In the genomic region with DNA sequence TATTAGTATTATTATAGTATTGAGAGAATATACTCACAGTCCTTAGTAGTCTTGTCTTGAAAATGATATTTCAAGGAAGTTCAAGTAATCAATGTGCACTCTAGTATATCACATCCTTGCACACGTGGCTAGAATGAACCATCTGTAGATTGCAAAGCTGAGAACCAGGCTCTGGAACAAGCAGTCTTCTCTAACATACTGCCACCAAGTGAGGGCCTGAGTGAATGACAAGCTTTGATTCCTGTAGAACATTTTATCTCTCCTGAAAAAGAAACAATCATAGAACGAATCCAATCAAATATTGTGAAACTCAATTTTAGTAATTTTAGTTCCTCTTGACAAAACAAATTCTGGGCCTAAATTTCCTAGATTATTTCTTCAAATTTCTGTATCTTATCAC, we compare ENCODE assay signal across 8 cellular contexts.
DNase-seq lines count a peak whose midpoint lies in the region; ATAC-seq and TF ChIP-seq lines count a peak whose summit lies in the region.

No MANE protein-coding gene starts in this region.

- no peak overlapping the region for H3K27ac Mint-ChIP-seq in nephron progenitor cell

- no peaks in the 10 kb centered on the region for H3K27me3 Mint-ChIP-seq in nephron progenitor cell (ENCODE audit: low read depth, poor library complexity)

- ATAC-seq in GM18498 (IDR thresholded peaks at IDR 0.05; ENCODE audit: unreplicated experiment) (peak; percentile 76), HG03565 (IDR thresholded peaks at IDR 0.05; ENCODE audit: unreplicated experiment) (peak; percentile 49), GM21390 (IDR thresholded peaks at IDR 0.05; ENCODE audit: unreplicated experiment) (no peak)

- H3K9me3 Mint-ChIP-seq in nephron progenitor cell, result no peaks in the 10 kb centered on the region

- peaks cover 1% of the 10 kb centered on the region for H3K4me1 Mint-ChIP-seq in nephron progenitor cell

- no peak overlapping the region for H3K4me3 Mint-ChIP-seq in nephron progenitor cell

- no peak overlapping the region for H3K27ac ChIP-seq in VCaP

- DNase-seq in nephron progenitor cell, result no peak
- no peak for DNase-seq in NCI-H2196 (lab: John Stamatoyannopoulos, UW; ENCODE audit: unreplicated experiment)
- DNase-seq in NCI-H526 treated with DMSO at 0.1 percent for 48 hours (lab: John Stamatoyannopoulos, UW), result no peak
- no peak for DNase-seq in DMS79 (lab: John Stamatoyannopoulos, UW)

- TF ChIP-seq CTCF in VCaP (conservative IDR thresholded peaks at IDR 0.05) (peak; percentile 70), nephron progenitor cell (IDR thresholded peaks at IDR 0.05) (peak; percentile 48)

- H3K36me3 Mint-ChIP-seq in nephron progenitor cell (ENCODE audit: low read depth), result no peaks in the 10 kb centered on the region
